In genomic region chr16:9056061-9056460, GRCh38 we compare ENCODE assay signal across 34 cellular contexts.
"Had no signal": no experiment of that assay in that cellular context is flagged by ENCODE, and none has a peak within 500 bp of the region (broad histone marks: within the 10 kb centered on the region; RNA-seq: fewer than 3 reads in every experiment).

No MANE protein-coding gene starts in this region.

- H3K4me3 Mint-ChIP-seq: activated B cell treated with CpG ODN at 0.5 μM for 24 hours; activated CD4-positive, alpha-beta memory T cell treated with anti-CD3 and anti-CD28 coated beads for 36 hours; activated naive CD4-positive, alpha-beta T cell treated with anti-CD3 and anti-CD28 coated beads for 36 hours; activated T-cell treated with anti-CD3 and anti-CD28 coated beads, Interleukin-2, amount 50 U/mL, for 4 hours; activated T-helper 1 cell treated with anti-CD3 and anti-CD28 coated beads, Interleukin-12 subunit alpha, Interleukin-12 subunit beta, Interleukin-2, Interleukin-4 antibody, amounts not matched to agents 30 ng/mL and 10 ng/mL and 1 ng/mL, durations not matched to agents 14 hours and 24 hours and 36 hours had no signal

- H3K36me3 Mint-ChIP-seq: activated CD4-positive, alpha-beta memory T cell treated with anti-CD3 and anti-CD28 coated beads for 36 hours; activated naive CD4-positive, alpha-beta T cell treated with anti-CD3 and anti-CD28 coated beads, Interleukin-2, amount 50 U/mL, for 72 hours had no signal

- ATAC-seq: activated naive CD4-positive, alpha-beta T cell treated with anti-CD3 and anti-CD28 coated beads, Interleukin-2, amount 50 U/mL, for 72 hours; activated T-cell treated with anti-CD3 and anti-CD28 coated beads, Interleukin-2, amount 50 U/mL, for 4 hours; body of pancreas; PC-3 had no signal

- H3K36me3 ChIP-seq: adrenal gland, breast epithelium, Peyer's patch, SJSA1 had no signal

- H3K27ac Mint-ChIP-seq: activated B cell treated with CpG ODN at 0.5 μM for 24 hours; activated CD4-positive, alpha-beta memory T cell treated with anti-CD3 and anti-CD28 coated beads for 36 hours; activated naive CD4-positive, alpha-beta T cell treated with anti-CD3 and anti-CD28 coated beads for 36 hours; activated naive CD4-positive, alpha-beta T cell treated with anti-CD3 and anti-CD28 coated beads, Interleukin-2, amount 50 U/mL, for 72 hours; activated T-helper 1 cell treated with anti-CD3 and anti-CD28 coated beads, Interleukin-12 subunit alpha, Interleukin-12 subunit beta, Interleukin-2, Interleukin-4 antibody, amounts not matched to agents 30 ng/mL and 10 ng/mL and 1 ng/mL, durations not matched to agents 14 hours and 24 hours and 36 hours had no signal

- DNase-seq: activated B cell treated with CpG ODN at 0.5 μM for 24 hours; activated CD4-positive, alpha-beta memory T cell treated with anti-CD3 and anti-CD28 coated beads for 36 hours; activated CD4-positive, alpha-beta T cell treated with anti-CD3 and anti-CD28 coated beads for 4 hours; activated CD4-positive, alpha-beta T cell treated with anti-CD3 and anti-CD28 coated beads, Interleukin-2, amount 50 U/mL, for 1 hour; activated CD4-positive, CD25-positive, alpha-beta regulatory T cell treated with anti-CD3 and anti-CD28 coated beads, Interleukin-2, amount 50 U/mL, for 72 hours; activated CD8-positive, alpha-beta memory T cell treated with anti-CD3 and anti-CD28 coated beads, Interleukin-2, amount 50 U/mL, for 4 hours; activated gamma-delta T cell treated with Interleukin-2 at 50 U/mL for 16 hours; activated naive CD4-positive, alpha-beta T cell treated with anti-CD3 and anti-CD28 coated beads for 36 hours; activated T-cell treated with anti-CD3 and anti-CD28 coated beads for 4 hours; activated T-cell treated with anti-CD3 and anti-CD28 coated beads, Interleukin-2, amount 50 U/mL, for 4 hours; adrenal gland; body of pancreas; NCI-H1048; NCI-H1105 treated with DMSO at 0.1 percent for 48 hours; NCI-H1436; NCI-H1694; NCI-H1930; NCI-H2081 treated with DMSO at 0.1 percent for 48 hours; NCI-H345; NCI-H524 treated with DMSO at 0.1 percent for 48 hours; PC-3; Peyer's patch; RPMI8226; SHP77 treated with DMSO at 0.1 percent for 48 hours; SK-N-SH; SW 1271; T-helper 1 cell; T-helper 2 cell; T-helper 9 cell had no signal

- H3K9me2 ChIP-seq: SK-N-SH had no signal

- H3K27me3 ChIP-seq: adrenal gland, body of pancreas, breast epithelium, Peyer's patch, SJSA1 had no signal

- H3K9me3 Mint-ChIP-seq: activated B cell treated with CpG ODN at 0.5 μM for 24 hours; activated CD4-positive, alpha-beta memory T cell treated with anti-CD3 and anti-CD28 coated beads for 36 hours; activated naive CD4-positive, alpha-beta T cell treated with anti-CD3 and anti-CD28 coated beads for 36 hours; activated naive CD4-positive, alpha-beta T cell treated with anti-CD3 and anti-CD28 coated beads, Interleukin-2, amount 50 U/mL, for 72 hours; activated T-cell treated with anti-CD3 and anti-CD28 coated beads, Interleukin-2, amount 50 U/mL, for 4 hours; activated T-helper 1 cell treated with anti-CD3 and anti-CD28 coated beads, Interleukin-12 subunit alpha, Interleukin-12 subunit beta, Interleukin-2, Interleukin-4 antibody, amounts not matched to agents 30 ng/mL and 10 ng/mL and 1 ng/mL, durations not matched to agents 14 hours and 24 hours and 36 hours had no signal

- H3K27me3 Mint-ChIP-seq: activated CD4-positive, alpha-beta memory T cell treated with anti-CD3 and anti-CD28 coated beads for 36 hours had no signal

- H3K4me2 ChIP-seq: SK-N-SH had no signal

- H3K9ac ChIP-seq: SK-N-SH had no signal

- H3K4me1 ChIP-seq: body of pancreas, breast epithelium, Peyer's patch had no signal

- H3K27ac ChIP-seq: adrenal gland, body of pancreas, breast epithelium, Peyer's patch, SJSA1, VCaP had no signal

- H3K9me3 ChIP-seq: adrenal gland, body of pancreas, breast epithelium, Peyer's patch, SJSA1, SK-N-SH had no signal

- H3K4me3 ChIP-seq: adrenal gland, body of pancreas, breast epithelium, Peyer's patch, SJSA1 had no signal
